6 cellular contexts compared by ENCODE assay signal in genomic region chr10:65235846-65236245, GRCh38.
"Had no signal": no experiment of that assay in that cellular context is flagged by ENCODE, and none has a peak within 500 bp of the region (broad histone marks: within the 10 kb centered on the region; RNA-seq: fewer than 3 reads in every experiment).

No MANE protein-coding gene starts in this region.

- H2AFZ ChIP-seq: GM23338 had no signal

- H3K4me2 ChIP-seq: GM23338 had no signal

- H3K9me3 Mint-ChIP-seq: GM23338, H9 had no signal

- H3K36me3 Mint-ChIP-seq: IgD-negative memory B cell had no signal

- H3K4me3 Mint-ChIP-seq: GM23338, H9, IgD-negative memory B cell had no signal

- H3K27ac ChIP-seq: HL-60 had no signal

- H3K4me3 ChIP-seq: GM23338 had no signal

- DNase-seq: H9, HCEC 1CT had no signal

- H3K27me3 Mint-ChIP-seq: IgD-negative memory B cell had no signal

- ATAC-seq: GM23338, HepG2 had no signal

- H3K4me1 Mint-ChIP-seq: IgD-negative memory B cell had no signal

- H3K27ac Mint-ChIP-seq: GM23338, IgD-negative memory B cell had no signal
